1 cellular context compared by ENCODE assay signal in the genomic region with DNA sequence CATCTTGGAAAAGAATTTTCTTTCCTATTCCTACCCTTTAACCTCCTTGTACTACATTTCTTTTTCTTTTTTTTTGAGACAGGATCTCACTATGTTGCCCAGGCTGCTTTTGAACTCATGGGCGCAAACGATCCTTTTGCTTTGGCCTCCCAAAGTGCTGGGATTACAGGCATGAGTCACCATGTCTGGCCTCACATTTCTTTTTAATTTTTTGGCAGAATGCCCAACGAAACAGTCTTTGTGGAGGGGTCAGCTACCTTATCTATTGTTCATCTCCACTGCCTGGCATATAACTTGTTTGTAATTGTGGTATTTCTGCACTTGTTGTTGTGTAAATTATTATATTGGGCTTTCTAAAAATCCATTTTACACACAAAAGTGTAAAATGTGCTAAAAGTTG.
TF ChIP-seq lines count a peak whose summit lies in the region.

No MANE protein-coding gene starts in this region.

TF ChIP-seq in Ishikawa, 13 proteins besides CTCF, POLR2A, EP300 and RAD21 (continued from another document):
- TF ChIP-seq, protein P1, sequence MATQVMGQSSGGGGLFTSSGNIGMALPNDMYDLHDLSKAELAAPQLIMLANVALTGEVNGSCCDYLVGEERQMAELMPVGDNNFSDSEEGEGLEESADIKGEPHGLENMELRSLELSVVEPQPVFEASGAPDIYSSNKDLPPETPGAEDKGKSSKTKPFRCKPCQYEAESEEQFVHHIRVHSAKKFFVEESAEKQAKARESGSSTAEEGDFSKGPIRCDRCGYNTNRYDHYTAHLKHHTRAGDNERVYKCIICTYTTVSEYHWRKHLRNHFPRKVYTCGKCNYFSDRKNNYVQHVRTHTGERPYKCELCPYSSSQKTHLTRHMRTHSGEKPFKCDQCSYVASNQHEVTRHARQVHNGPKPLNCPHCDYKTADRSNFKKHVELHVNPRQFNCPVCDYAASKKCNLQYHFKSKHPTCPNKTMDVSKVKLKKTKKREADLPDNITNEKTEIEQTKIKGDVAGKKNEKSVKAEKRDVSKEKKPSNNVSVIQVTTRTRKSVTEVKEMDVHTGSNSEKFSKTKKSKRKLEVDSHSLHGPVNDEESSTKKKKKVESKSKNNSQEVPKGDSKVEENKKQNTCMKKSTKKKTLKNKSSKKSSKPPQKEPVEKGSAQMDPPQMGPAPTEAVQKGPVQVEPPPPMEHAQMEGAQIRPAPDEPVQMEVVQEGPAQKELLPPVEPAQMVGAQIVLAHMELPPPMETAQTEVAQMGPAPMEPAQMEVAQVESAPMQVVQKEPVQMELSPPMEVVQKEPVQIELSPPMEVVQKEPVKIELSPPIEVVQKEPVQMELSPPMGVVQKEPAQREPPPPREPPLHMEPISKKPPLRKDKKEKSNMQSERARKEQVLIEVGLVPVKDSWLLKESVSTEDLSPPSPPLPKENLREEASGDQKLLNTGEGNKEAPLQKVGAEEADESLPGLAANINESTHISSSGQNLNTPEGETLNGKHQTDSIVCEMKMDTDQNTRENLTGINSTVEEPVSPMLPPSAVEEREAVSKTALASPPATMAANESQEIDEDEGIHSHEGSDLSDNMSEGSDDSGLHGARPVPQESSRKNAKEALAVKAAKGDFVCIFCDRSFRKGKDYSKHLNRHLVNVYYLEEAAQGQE (IDR thresholded peaks at IDR 0.05; ENCODE audit: low read depth) = no peak
- TF ChIP-seq CREB1 (IDR thresholded peaks at IDR 0.05; ENCODE audit: low read depth) (no peak), NFIC (IDR thresholded peaks at IDR 0.05) (peak; percentile 58), CEBPB (IDR thresholded peaks at IDR 0.05) (no peak), EGR1 (IDR thresholded peaks at IDR 0.05) (no peak), TEAD4 (IDR thresholded peaks at IDR 0.05) (no peak)
TF ChIP-seq in Ishikawa: peak in this region for 1.
